Comparison of ENCODE assay signal across 8 cellular contexts in the genomic region with DNA sequence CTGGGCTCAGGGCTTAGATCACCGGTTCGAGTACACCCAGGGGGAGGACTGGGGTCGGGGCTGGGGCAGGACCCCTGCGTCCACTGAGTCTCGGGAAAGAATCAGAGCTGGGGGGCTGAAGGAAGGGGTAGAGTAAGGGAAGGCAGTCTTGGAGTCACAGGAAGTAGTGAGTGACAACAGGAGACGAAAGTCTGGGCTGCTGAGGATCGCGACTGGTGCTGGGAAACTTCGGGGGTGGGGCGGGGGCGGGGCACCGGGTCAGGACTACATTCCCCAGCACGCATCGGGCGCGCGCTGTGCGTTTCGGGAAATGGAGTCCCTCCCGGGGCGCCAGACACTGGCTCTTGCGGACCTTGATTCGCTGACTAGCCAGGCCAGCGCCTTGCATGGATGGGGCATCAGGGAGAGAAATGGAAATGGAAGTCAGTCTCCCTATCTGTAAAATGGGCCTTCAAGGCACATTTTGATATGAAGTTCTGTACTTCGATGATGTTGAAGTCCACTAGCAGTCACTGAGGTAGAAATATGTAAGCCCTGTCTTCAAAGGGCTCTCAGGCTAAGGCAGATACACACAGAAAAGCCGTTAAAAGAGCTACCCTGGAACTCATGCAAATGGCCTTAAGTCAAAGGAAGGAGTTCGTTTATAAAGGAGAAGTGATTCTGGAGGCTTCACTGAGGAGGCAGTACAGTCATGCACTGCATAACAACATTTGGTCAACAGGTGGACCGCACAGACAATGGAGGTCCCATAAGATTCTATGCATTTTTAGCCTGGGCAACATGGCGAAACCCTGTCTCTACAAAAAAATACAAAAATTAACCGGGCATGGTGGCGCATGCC. TPM values are rescaled to one million over a fixed set of nuclear protein-coding genes. Genes with fewer than 3 reads are reported as not detected.
DNase-seq lines count a peak whose midpoint lies in the region; ATAC-seq and TF ChIP-seq lines count a peak whose summit lies in the region.

No MANE protein-coding gene starts in this region.

- H2AFZ ChIP-seq in smooth muscle cell (ENCODE audit: low read depth), result peak overlapping the region; percentile 53

- H3K27me3 ChIP-seq in AG04450 (ENCODE audit: control insufficient read depth, insufficient read depth, low read length), result no peaks in the 10 kb centered on the region
- H3K27me3 ChIP-seq in smooth muscle cell (ENCODE audit: low read depth), result no peaks in the 10 kb centered on the region

- H3K27ac ChIP-seq in AG04450 (ENCODE audit: low read depth, low read length) (peak overlapping the region; percentile 99), smooth muscle cell (ENCODE audit: low read depth) (peak overlapping the region; percentile 98)

- H3F3A ChIP-seq in smooth muscle cell (ENCODE audit: low read depth), result peaks cover 20% of the 10 kb centered on the region

- H3K9me3 Mint-ChIP-seq in immature natural killer cell, result no peaks in the 10 kb centered on the region

- peak overlapping the region; percentile 50 to 75 (median 68) for H3K4me3 Mint-ChIP-seq in immature natural killer cell

- CTCF ChIA-PET in AG04450 (lab: Charles Lee), result interaction anchor here (0.5 to 2.2 kb wide), 7 partner anchors 8 to 299 kb away, joined by 3 to 11 read pairs (median 6); no protein-coding TSS in a partner anchor

- POLR2A ChIA-PET in AG04450 (lab: Yijun Ruan, JAX), result interaction anchor here (1.0 to 1.7 kb wide), 3 partner anchors 22 to 149 kb away, joined by 3 to 13 read pairs (median 7); a partner anchor contains a TSS

- ATAC-seq in GM21381 (IDR thresholded peaks at IDR 0.05; ENCODE audit: unreplicated experiment) (peak; percentile 30), GM18511 (IDR thresholded peaks at IDR 0.05; ENCODE audit: unreplicated experiment) (no peak)

- WGBS in smooth muscle cell (ENCODE audit: low lambda C conversion rate), result 21% methylated on average over 31 of the region's 31 CpGs

- H3K36me3 ChIP-seq in smooth muscle cell (ENCODE audit: low read depth), result no peaks in the 10 kb centered on the region

- no peaks in the 10 kb centered on the region for H4K20me1 ChIP-seq in smooth muscle cell (ENCODE audit: low read depth)

- peaks cover 16% of the 10 kb centered on the region for H3K79me2 ChIP-seq in smooth muscle cell (ENCODE audit: low read depth)

- peak overlapping the region; percentile 92 for H3K9ac ChIP-seq in smooth muscle cell (ENCODE audit: low read depth)

- H3K36me3 Mint-ChIP-seq in immature natural killer cell, result no peaks in the 10 kb centered on the region

- peak overlapping the region; percentile 90 for H3K4me2 ChIP-seq in smooth muscle cell

- H3K4me3 ChIP-seq in AG04450 (ENCODE audit: low read depth, low read length), result peak overlapping the region; percentile 72
- H3K4me3 ChIP-seq in cardiac fibroblast (replicated peaks in 1 of 2; ENCODE audit: low read depth in 2 of 2, low read length in 2 of 2), result peak overlapping the region; percentile 54 to 61
- peak overlapping the region; percentile 61 for H3K4me3 ChIP-seq in smooth muscle cell

- H3K4me1 Mint-ChIP-seq in immature natural killer cell, result peaks cover 54 to 55% of the 10 kb centered on the region in 2 donors

- peaks cover 0 to 10% (median 4%) of the 10 kb centered on the region in 3 donors for H3K27me3 Mint-ChIP-seq in immature natural killer cell (ENCODE audit: low read depth in 3 of 3)

- DNase-seq in AG04450 (ENCODE audit: low read depth, low spot score) (peak; percentile 68), NCI-H146 (lab: John Stamatoyannopoulos, UW) (peak; percentile 92), cardiac fibroblast (ENCODE audit: low read depth in 2 of 2) (peak; percentile 92), immature natural killer cell (peak; percentile 57 to 60 (median 60)), smooth muscle cell (lab: John Stamatoyannopoulos, UW; ENCODE audit: unreplicated experiment) (peak; percentile 90)
- peak; percentile 58 to 72 (median 69) for DNase-seq in activated CD4-positive, CD25-positive, alpha-beta regulatory T cell (lab: John Stamatoyannopoulos, UW)

- H3K27ac Mint-ChIP-seq in immature natural killer cell, result peak overlapping the region; percentile 59 to 82 (median 75)

- TF ChIP-seq CTCF in AG04450 (IDR thresholded peaks at IDR 0.05; ENCODE audit: low read depth, low read length), result no peak
- no peak for TF ChIP-seq CTCF in cardiac fibroblast (IDR thresholded peaks at IDR 0.05; ENCODE audit: low read depth, low read length)
- TF ChIP-seq CTCF in smooth muscle cell (IDR thresholded peaks at IDR 0.05; ENCODE audit: borderline replicate concordance, insufficient read depth, poor library complexity, severe bottlenecking), result no peak

- peaks cover 20% of the 10 kb centered on the region for H3K4me1 ChIP-seq in smooth muscle cell (ENCODE audit: low read depth)

- peaks cover 4% of the 10 kb centered on the region; the same call in 1 of the 2 replicates for H3K9me3 ChIP-seq in AG04450 (ENCODE audit: control insufficient read depth, insufficient read depth, low read length)
- H3K9me3 ChIP-seq in smooth muscle cell (replicated peaks; ENCODE audit: low read depth), result no peaks in the 10 kb centered on the region

RNA-seq across cellular contexts. Expression of a gene that starts 0.7 kb away (rescaled TPM):
- polyA plus RNA-seq in AG04450 (2011; rRNA removed) (10.1 and 12.5 TPM in 2 replicates), immature natural killer cell (not detected), smooth muscle cell (8.1 and 8.2 TPM in 2 replicates)
- 6.5 and 6.6 TPM in 2 replicates for polyA minus RNA-seq in AG04450 (2011; rRNA and poly(A)+ RNA removed)
- total RNA-seq in smooth muscle cell, result 0.76 and 1.7 TPM in 2 replicates

RNA-seq across cellular contexts. Expression of a gene that starts 3.2 kb away (rescaled TPM):
- polyA plus RNA-seq in AG04450 (2011; rRNA removed) (27.7 and 27.8 TPM in 2 replicates), immature natural killer cell (10 to 100 TPM; 44.5 to 80.0 (median 60.7) TPM), smooth muscle cell (68.1 and 76.1 TPM in 2 replicates)
- 10.8 and 11.1 TPM in 2 replicates for polyA minus RNA-seq in AG04450 (2011; rRNA and poly(A)+ RNA removed)
- 27.8 and 34.2 TPM in 2 replicates for total RNA-seq in smooth muscle cell

RNA-seq across cellular contexts. Expression of a gene that starts 26.3 kb away (rescaled TPM):
- polyA plus RNA-seq in AG04450 (2011; rRNA removed) (7.1 and 10.6 TPM in 2 replicates), immature natural killer cell (1 to 10 TPM in 1 of 3 donors, under 1 TPM in 2; 0.18 to 1.1 (median 0.22) TPM), smooth muscle cell (1.3 and 1.6 TPM in 2 replicates)
- polyA minus RNA-seq in AG04450 (2011; rRNA and poly(A)+ RNA removed), result 7.6 and 9.4 TPM in 2 replicates
- 4.5 and 8.5 TPM in 2 replicates for total RNA-seq in smooth muscle cell

RNA-seq across cellular contexts. Expression of a gene that starts 51.8 kb away (rescaled TPM):
- polyA plus RNA-seq in AG04450 (2011; rRNA removed), result 23.7 and 29.5 TPM in 2 replicates
- 17.4 and 23.4 TPM in 2 replicates for polyA minus RNA-seq in AG04450 (2011; rRNA and poly(A)+ RNA removed)
- polyA plus RNA-seq in immature natural killer cell, result 10 to 100 TPM; 31.4 to 50.0 (median 40.3) TPM
- total RNA-seq in smooth muscle cell, result 33.7 and 34.9 TPM in 2 replicates
- polyA plus RNA-seq in smooth muscle cell, result 39.4 and 44.0 TPM in 2 replicates
